1 cellular context compared by ENCODE assay signal in genomic region chr12:113211160-113211559, GRCh38.
TF ChIP-seq lines count a peak whose summit lies in the region.

No MANE protein-coding gene starts in this region.

TF ChIP-seq in GM12891, 5 proteins besides CTCF, POLR2A, EP300 and RAD21:
- no peak for TF ChIP-seq POU2F2 (IDR thresholded peaks at IDR 0.05; ENCODE audit: low read depth, low read length)
- peak; percentile 29; the same call in 1 of the 2 replicates for TF ChIP-seq SPI1 (IDR thresholded peaks at IDR 0.05; ENCODE audit: low read depth, low read length)
